ENCODE assay signal across 26 cellular contexts in the genomic region with DNA sequence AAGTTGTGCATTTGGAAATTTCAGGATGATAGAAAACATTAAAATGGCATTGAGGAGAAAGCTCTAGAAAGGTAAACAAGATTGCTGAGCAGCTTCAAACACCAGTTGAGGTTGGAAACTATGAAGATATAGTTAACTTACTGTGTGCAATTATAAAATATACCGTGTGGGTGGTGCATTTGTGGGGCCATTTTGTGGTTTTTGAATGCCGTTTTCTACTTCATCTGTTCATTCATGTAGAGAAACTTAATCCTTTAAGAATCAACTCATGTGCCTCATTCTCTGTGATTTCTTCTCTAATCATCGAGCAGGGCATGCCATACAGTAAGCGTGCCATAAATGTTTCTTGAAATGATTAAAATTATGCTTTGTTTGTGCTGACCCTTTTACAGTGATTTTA.
"Had no signal": no experiment of that assay in that cellular context is flagged by ENCODE, and none has a peak within 500 bp of the region (broad histone marks: within the 10 kb centered on the region; RNA-seq: fewer than 3 reads in every experiment).

No MANE protein-coding gene starts in this region.

- H3K4me3 Mint-ChIP-seq: activated B cell treated with CpG ODN at 0.5 μM for 24 hours; activated CD4-positive, alpha-beta T cell treated with anti-CD3 and anti-CD28 coated beads for 36 hours; activated naive CD8-positive, alpha-beta T cell; activated T-cell treated with anti-CD3 and anti-CD28 coated beads, Interleukin-2, amount 50 U/mL, for 24 hours; activated T-helper 17 cell treated with anti-CD3 and anti-CD28 coated beads, Interleukin-2, amount 50 U/mL, for 72 hours; endodermal cell; memory B cell; nephron had no signal

- H3K27me3 ChIP-seq: adrenal gland, esophagus squamous epithelium, heart right ventricle, neutrophil, ovary, stomach, suprapubic skin, tibial nerve had no signal

- H3K4me3 ChIP-seq: adrenal gland, esophagus squamous epithelium, heart right ventricle, ovary, psoas muscle, stomach, suprapubic skin, tibial nerve had no signal

- ATAC-seq: activated CD4-positive, alpha-beta T cell treated with anti-CD3 and anti-CD28 coated beads for 36 hours; activated T-helper 17 cell treated with anti-CD3 and anti-CD28 coated beads, Interleukin-2, amount 50 U/mL, for 72 hours; heart right ventricle; left colon; psoas muscle; right cardiac atrium had no signal

- H3K36me3 Mint-ChIP-seq: activated naive CD8-positive, alpha-beta T cell; memory B cell had no signal

- DNase-seq: activated B cell treated with CpG ODN at 0.5 μM for 24 hours; activated CD4-positive, alpha-beta T cell treated with anti-CD3 and anti-CD28 coated beads for 36 hours; activated CD4-positive, alpha-beta T cell treated with anti-CD3 and anti-CD28 coated beads, Interleukin-2, amount 50 U/mL, for 4 hours; activated CD8-positive, alpha-beta memory T cell treated with anti-CD3 and anti-CD28 coated beads for 24 hours; activated CD8-positive, alpha-beta memory T cell treated with anti-CD3 and anti-CD28 coated beads, Interleukin-2, amount 50 U/mL, for 4 hours; activated naive CD4-positive, alpha-beta T cell; activated T-cell treated with anti-CD3 and anti-CD28 coated beads, Interleukin-2, amount 50 U/mL, for 24 hours; adrenal gland; cortex of kidney; endodermal cell; esophagus squamous epithelium; heart right ventricle; left colon; ovary; psoas muscle; right cardiac atrium; stimulated activated CD4-positive, alpha-beta T cell treated with anti-CD3 and anti-CD28 coated beads, Interleukin-4, amount 100 ng/mL, for 4 hours; stomach; T1000 had no signal

- H3K27ac ChIP-seq: adrenal gland, esophagus squamous epithelium, heart right ventricle, neutrophil, ovary, psoas muscle, stomach, suprapubic skin, tibial nerve had no signal

- H3K27me3 Mint-ChIP-seq: activated B cell treated with CpG ODN at 0.5 μM for 24 hours; activated CD4-positive, alpha-beta T cell treated with anti-CD3 and anti-CD28 coated beads for 36 hours; activated T-cell treated with anti-CD3 and anti-CD28 coated beads, Interleukin-2, amount 50 U/mL, for 24 hours; activated T-helper 17 cell treated with anti-CD3 and anti-CD28 coated beads, Interleukin-2, amount 50 U/mL, for 72 hours; memory B cell had no signal

- H3K4me1 ChIP-seq: adrenal gland, esophagus squamous epithelium, heart right ventricle, psoas muscle, stomach, suprapubic skin had no signal

- H3K36me3 ChIP-seq: adrenal gland, esophagus squamous epithelium, heart right ventricle, neutrophil, ovary, stomach, suprapubic skin, tibial nerve had no signal

- H3K9me3 ChIP-seq: adrenal gland, esophagus squamous epithelium, heart right ventricle, neutrophil, ovary, psoas muscle, stomach, suprapubic skin, tibial nerve had no signal

- H3K27ac Mint-ChIP-seq: activated B cell treated with CpG ODN at 0.5 μM for 24 hours; activated CD4-positive, alpha-beta T cell treated with anti-CD3 and anti-CD28 coated beads for 36 hours; activated naive CD8-positive, alpha-beta T cell; activated T-cell treated with anti-CD3 and anti-CD28 coated beads, Interleukin-2, amount 50 U/mL, for 24 hours; activated T-helper 17 cell treated with anti-CD3 and anti-CD28 coated beads, Interleukin-2, amount 50 U/mL, for 72 hours; endodermal cell; memory B cell; nephron had no signal

- H3K4me1 Mint-ChIP-seq: activated B cell treated with CpG ODN at 0.5 μM for 24 hours; activated T-helper 17 cell treated with anti-CD3 and anti-CD28 coated beads, Interleukin-2, amount 50 U/mL, for 72 hours; memory B cell had no signal

- H3K9me3 Mint-ChIP-seq: activated T-cell treated with anti-CD3 and anti-CD28 coated beads, Interleukin-2, amount 50 U/mL, for 24 hours; activated T-helper 17 cell treated with anti-CD3 and anti-CD28 coated beads, Interleukin-2, amount 50 U/mL, for 72 hours; endodermal cell; memory B cell had no signal
